In the genomic region with DNA sequence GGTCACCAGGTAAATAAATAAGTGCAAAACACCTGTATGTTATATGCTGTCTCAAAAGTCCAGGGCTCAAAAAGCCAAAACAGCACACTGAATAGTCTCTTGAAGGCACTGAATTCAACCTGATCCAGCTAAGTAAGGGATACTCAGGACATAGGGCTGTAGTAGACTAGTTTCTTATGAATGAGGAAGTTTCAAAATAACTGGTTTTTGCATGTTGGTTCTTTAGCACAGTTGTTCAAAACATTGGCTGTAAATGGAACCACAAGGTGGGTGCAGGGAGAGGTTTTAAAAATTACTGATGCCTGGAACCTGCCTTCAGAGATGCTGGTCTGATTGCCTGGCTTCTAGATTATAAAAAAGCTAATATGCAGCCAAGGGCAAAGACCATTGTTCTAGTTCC, we compare ENCODE assay signal across 22 cellular contexts. TPM values are rescaled to one million over a fixed set of nuclear protein-coding genes. Genes with fewer than 3 reads are reported as not detected.
DNase-seq lines count a peak whose midpoint lies in the region; ATAC-seq and TF ChIP-seq lines count a peak whose summit lies in the region.
"Had no signal": no experiment of that assay in that cellular context is flagged by ENCODE, and none has a peak within 500 bp of the region (broad histone marks: within the 10 kb centered on the region; RNA-seq: fewer than 3 reads in every experiment).

No MANE protein-coding gene starts in this region.

- ATAC-seq in GM21526 (IDR thresholded peaks at IDR 0.05; ENCODE audit: low FRiP score, unreplicated experiment) (peak; percentile 65), omental fat pad (ENCODE audit: low FRiP score) (no peak)
- peak; percentile 73 for ATAC-seq in stimulated activated memory B cell treated with anti-CD40 and anti-IgM and Interleukin-4, amounts not matched to agents 10 μg/mL and 1 μg/mL and 100 μg/mL, for 72 hours
- ATAC-seq: activated CD4-positive, alpha-beta T cell treated with anti-CD3 and anti-CD28 coated beads for 36 hours; stimulated activated naive CD8-positive, alpha-beta T cell treated with anti-CD3 and anti-CD28 coated beads, Interleukin-15, amount 100 ng/mL, for 72 hours; upper lobe of right lung had no signal

- no peak overlapping the region for H3K27ac ChIP-seq in RWPE1
- H3K27ac ChIP-seq: ascending aorta, upper lobe of right lung had no signal

- H3K36me3 Mint-ChIP-seq in stimulated activated memory B cell treated with anti-CD40 and anti-IgM and Interleukin-4, amounts not matched to agents 10 μg/mL and 1 μg/mL and 100 μg/mL, for 72 hours = peaks cover 34% of the 10 kb centered on the region

- H3K27ac Mint-ChIP-seq in stimulated activated memory B cell treated with anti-CD40 and anti-IgM and Interleukin-4, amounts not matched to agents 10 μg/mL and 1 μg/mL and 100 μg/mL, for 72 hours = no peak overlapping the region
- H3K27ac Mint-ChIP-seq: activated CD4-positive, alpha-beta T cell treated with anti-CD3 and anti-CD28 coated beads for 36 hours; H9; stimulated activated naive CD8-positive, alpha-beta T cell treated with anti-CD3 and anti-CD28 coated beads, Interleukin-15, amount 100 ng/mL, for 72 hours had no signal

- peak; percentile 22 for DNase-seq in SIG-M5 treated with dmso at 0.1 percent for 504 hours (lab: John Stamatoyannopoulos, UW; ENCODE audit: unreplicated experiment)
- no peak for DNase-seq in SIG-M5 (lab: John Stamatoyannopoulos, UW)
- peak; percentile 53 to 59 for DNase-seq in Kasumi-1 (lab: John Stamatoyannopoulos, UW)
- no peak for DNase-seq in NCI-H1694 (lab: John Stamatoyannopoulos, UW)
- DNase-seq in omental fat pad (ENCODE audit: low spot score) = no peak
- DNase-seq in RWPE1 (ENCODE audit: low spot score) = no peak
- DNase-seq: activated CD4-positive, alpha-beta T cell treated with anti-CD3 and anti-CD28 coated beads for 36 hours; activated gamma-delta T cell treated with Interleukin-2 at 50 U/mL for 16 hours; C1 segment of cervical spinal cord; GDM1; H9; hippocampal formation; midbrain; NCI-H2029 treated with DMSO at 0.1 percent for 48 hours; NCI-H446 treated with DMSO at 0.1 percent for 48 hours; stimulated activated CD4-positive, alpha-beta T cell treated with anti-CD3 and anti-CD28 coated beads, Interleukin-15, amount 100 ng/mL, for 24 hours; stimulated activated naive CD8-positive, alpha-beta T cell treated with anti-CD3 and anti-CD28 coated beads, Interleukin-15, amount 100 ng/mL, for 72 hours; upper lobe of right lung had no signal

- POLR2A ChIA-PET in RWPE1 (lab: Yijun Ruan, JAX; ENCODE audit: low non-redundant PET) = no interaction called here

- peaks cover 31% of the 10 kb centered on the region for H3K4me1 Mint-ChIP-seq in stimulated activated memory B cell treated with anti-CD40 and anti-IgM and Interleukin-4, amounts not matched to agents 10 μg/mL and 1 μg/mL and 100 μg/mL, for 72 hours
- H3K4me1 Mint-ChIP-seq: activated CD4-positive, alpha-beta T cell treated with anti-CD3 and anti-CD28 coated beads for 36 hours; H9; neural crest cell had no signal

- H3K4me3 Mint-ChIP-seq in stimulated activated memory B cell treated with anti-CD40 and anti-IgM and Interleukin-4, amounts not matched to agents 10 μg/mL and 1 μg/mL and 100 μg/mL, for 72 hours = no peak overlapping the region
- H3K4me3 Mint-ChIP-seq: activated CD4-positive, alpha-beta T cell treated with anti-CD3 and anti-CD28 coated beads for 36 hours; H9; neural crest cell; stimulated activated naive CD8-positive, alpha-beta T cell treated with anti-CD3 and anti-CD28 coated beads, Interleukin-15, amount 100 ng/mL, for 72 hours had no signal

- no peaks in the 10 kb centered on the region for H3K27me3 Mint-ChIP-seq in stimulated activated memory B cell treated with anti-CD40 and anti-IgM and Interleukin-4, amounts not matched to agents 10 μg/mL and 1 μg/mL and 100 μg/mL, for 72 hours
- H3K27me3 Mint-ChIP-seq: activated CD4-positive, alpha-beta T cell treated with anti-CD3 and anti-CD28 coated beads for 36 hours; stimulated activated naive CD8-positive, alpha-beta T cell treated with anti-CD3 and anti-CD28 coated beads, Interleukin-15, amount 100 ng/mL, for 72 hours had no signal

- CTCF ChIA-PET in RWPE1 (lab: Yijun Ruan, JAX) = no interaction called here

- TF ChIP-seq CTCF in omental fat pad (IDR thresholded peaks at IDR 0.05) (no peak), RWPE1 (conservative IDR thresholded peaks at IDR 0.05; ENCODE audit: low read depth) (no peak)

- H3K9me3 Mint-ChIP-seq in stimulated activated memory B cell treated with anti-CD40 and anti-IgM and Interleukin-4, amounts not matched to agents 10 μg/mL and 1 μg/mL and 100 μg/mL, for 72 hours = no peaks in the 10 kb centered on the region
- H3K9me3 Mint-ChIP-seq: H9; neural crest cell; stimulated activated naive CD8-positive, alpha-beta T cell treated with anti-CD3 and anti-CD28 coated beads, Interleukin-15, amount 100 ng/mL, for 72 hours had no signal

RNA-seq across cellular contexts. Expression of a gene that starts 34.1 kb away (rescaled TPM):
- total RNA-seq in omental fat pad = 100 to 1,000 TPM in 1 of 4 donors, 10 to 100 TPM in 3; 60.0 to 109 (median 82.5) TPM

Comparison
In these comparisons a context has a peak if more than half of its experiments do, and no peak if none do; other contexts are left out.
1. DNase-seq: peak in SIG-M5 treated with dmso at 0.1 percent for 504 hours (single experiment) and Kasumi-1 (2 of 2); none in SIG-M5 (single experiment), NCI-H1694 (single experiment), omental fat pad (single experiment) and RWPE1 (single experiment).